ENCODE assay signal across 1 cellular context in the genomic region with DNA sequence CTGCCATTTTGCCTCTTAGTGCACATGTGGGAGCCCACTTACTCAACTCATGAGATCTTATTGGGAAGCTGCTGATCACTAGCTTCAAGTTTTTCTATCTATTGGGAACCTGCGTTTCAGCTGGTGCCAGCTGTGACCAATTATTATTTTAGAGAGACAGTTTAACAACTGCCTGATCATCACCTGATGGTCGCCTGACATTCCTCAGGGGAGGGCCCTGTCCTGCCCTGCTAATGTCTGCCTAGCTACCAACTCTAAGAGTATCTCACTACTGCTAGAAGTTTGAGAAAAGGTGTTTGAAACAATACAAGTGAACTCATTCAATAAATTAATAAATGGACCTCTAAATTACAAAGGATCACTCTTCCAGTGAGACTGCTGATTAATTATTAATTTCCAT.
TF ChIP-seq lines count a peak whose summit lies in the region.

No MANE protein-coding gene starts in this region.

TF ChIP-seq in WTC11, 78 proteins besides CTCF, POLR2A, EP300 and RAD21 (continued from another document):
- TF ChIP-seq FOXP4 (CRISPR knock-in tag; IDR thresholded peaks at IDR 0.05), result no peak
- no peak for TF ChIP-seq SMAD3 (CRISPR knock-in tag; IDR thresholded peaks at IDR 0.05; ENCODE audit: borderline replicate concordance)
- no peak for TF ChIP-seq SOX15 (CRISPR knock-in tag; IDR thresholded peaks at IDR 0.05)
